2 cellular contexts compared by ENCODE assay signal in genomic region chr1:185694081-185694480, GRCh38.
TF ChIP-seq lines count a peak whose summit lies in the region.

No MANE protein-coding gene starts in this region.

TF ChIP-seq in GM12878, 131 proteins besides CTCF, POLR2A, EP300 and RAD21 (continues in another document):
- TF ChIP-seq, protein P1, sequence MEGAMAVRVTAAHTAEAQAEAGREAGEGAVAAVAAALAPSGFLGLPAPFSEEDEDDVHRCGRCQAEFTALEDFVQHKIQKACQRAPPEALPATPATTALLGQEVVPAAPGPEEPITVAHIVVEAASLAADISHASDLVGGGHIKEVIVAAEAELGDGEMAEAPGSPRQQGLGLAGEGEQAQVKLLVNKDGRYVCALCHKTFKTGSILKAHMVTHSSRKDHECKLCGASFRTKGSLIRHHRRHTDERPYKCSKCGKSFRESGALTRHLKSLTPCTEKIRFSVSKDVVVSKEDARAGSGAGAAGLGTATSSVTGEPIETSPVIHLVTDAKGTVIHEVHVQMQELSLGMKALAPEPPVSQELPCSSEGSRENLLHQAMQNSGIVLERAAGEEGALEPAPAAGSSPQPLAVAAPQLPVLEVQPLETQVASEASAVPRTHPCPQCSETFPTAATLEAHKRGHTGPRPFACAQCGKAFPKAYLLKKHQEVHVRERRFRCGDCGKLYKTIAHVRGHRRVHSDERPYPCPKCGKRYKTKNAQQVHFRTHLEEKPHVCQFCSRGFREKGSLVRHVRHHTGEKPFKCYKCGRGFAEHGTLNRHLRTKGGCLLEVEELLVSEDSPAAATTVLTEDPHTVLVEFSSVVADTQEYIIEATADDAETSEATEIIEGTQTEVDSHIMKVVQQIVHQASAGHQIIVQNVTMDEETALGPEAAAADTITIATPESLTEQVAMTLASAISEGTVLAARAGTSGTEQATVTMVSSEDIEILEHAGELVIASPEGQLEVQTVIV (IDR thresholded peaks at IDR 0.05; ENCODE audit: borderline replicate concordance, partially characterized antibody) = no peak
- TF ChIP-seq POLR2AphosphoS5 (IDR thresholded peaks at IDR 0.05; ENCODE audit: low read length) (no peak), CREM (IDR thresholded peaks at IDR 0.05; ENCODE audit: low read depth) (0 out of 2 replicates have a peak, but pooled peaks have one; percentile 11), BCL3 (IDR thresholded peaks at IDR 0.05; ENCODE audit: borderline replicate concordance, insufficient read depth, low read depth, low read length, poor library complexity, severe bottlenecking) (no peak), POU2F2 (IDR thresholded peaks at IDR 0.05; ENCODE audit: borderline replicate concordance, low read depth, low read length) (0 out of 3 replicates have a peak, but pooled peaks have one; percentile 14), TAF1 (IDR thresholded peaks at IDR 0.05; ENCODE audit: borderline replicate concordance, low read depth, low read length) (peak; percentile 18; the same call in 1 of the 2 replicates), NFIC (IDR thresholded peaks at IDR 0.05; ENCODE audit: low read depth, low read length) (0 out of 2 replicates have a peak, but pooled peaks have one; percentile 19), GABPA (IDR thresholded peaks at IDR 0.05; ENCODE audit: low read depth) (peak; percentile 89), NBN (IDR thresholded peaks at IDR 0.05) (no peak), ZNF274 (IDR thresholded peaks at IDR 0.05; ENCODE audit: insufficient read depth, insufficient read length) (no peak), SPI1 (IDR thresholded peaks at IDR 0.05; ENCODE audit: borderline replicate concordance, insufficient read depth, low read depth, low read length) (peak; percentile 93), RUNX3 (IDR thresholded peaks at IDR 0.05; ENCODE audit: low read length) (peak; percentile 53), ETV6 (conservative IDR thresholded peaks at IDR 0.05 in 1 of 2, IDR thresholded peaks at IDR 0.05 in 1 of 2; ENCODE audit: borderline replicate concordance in 1 of 2, low read depth in 1 of 2) (peak in 1 of 2 experiments; percentile 86; a peak in 2 of 4 replicates)
- TF ChIP-seq, protein P2, sequence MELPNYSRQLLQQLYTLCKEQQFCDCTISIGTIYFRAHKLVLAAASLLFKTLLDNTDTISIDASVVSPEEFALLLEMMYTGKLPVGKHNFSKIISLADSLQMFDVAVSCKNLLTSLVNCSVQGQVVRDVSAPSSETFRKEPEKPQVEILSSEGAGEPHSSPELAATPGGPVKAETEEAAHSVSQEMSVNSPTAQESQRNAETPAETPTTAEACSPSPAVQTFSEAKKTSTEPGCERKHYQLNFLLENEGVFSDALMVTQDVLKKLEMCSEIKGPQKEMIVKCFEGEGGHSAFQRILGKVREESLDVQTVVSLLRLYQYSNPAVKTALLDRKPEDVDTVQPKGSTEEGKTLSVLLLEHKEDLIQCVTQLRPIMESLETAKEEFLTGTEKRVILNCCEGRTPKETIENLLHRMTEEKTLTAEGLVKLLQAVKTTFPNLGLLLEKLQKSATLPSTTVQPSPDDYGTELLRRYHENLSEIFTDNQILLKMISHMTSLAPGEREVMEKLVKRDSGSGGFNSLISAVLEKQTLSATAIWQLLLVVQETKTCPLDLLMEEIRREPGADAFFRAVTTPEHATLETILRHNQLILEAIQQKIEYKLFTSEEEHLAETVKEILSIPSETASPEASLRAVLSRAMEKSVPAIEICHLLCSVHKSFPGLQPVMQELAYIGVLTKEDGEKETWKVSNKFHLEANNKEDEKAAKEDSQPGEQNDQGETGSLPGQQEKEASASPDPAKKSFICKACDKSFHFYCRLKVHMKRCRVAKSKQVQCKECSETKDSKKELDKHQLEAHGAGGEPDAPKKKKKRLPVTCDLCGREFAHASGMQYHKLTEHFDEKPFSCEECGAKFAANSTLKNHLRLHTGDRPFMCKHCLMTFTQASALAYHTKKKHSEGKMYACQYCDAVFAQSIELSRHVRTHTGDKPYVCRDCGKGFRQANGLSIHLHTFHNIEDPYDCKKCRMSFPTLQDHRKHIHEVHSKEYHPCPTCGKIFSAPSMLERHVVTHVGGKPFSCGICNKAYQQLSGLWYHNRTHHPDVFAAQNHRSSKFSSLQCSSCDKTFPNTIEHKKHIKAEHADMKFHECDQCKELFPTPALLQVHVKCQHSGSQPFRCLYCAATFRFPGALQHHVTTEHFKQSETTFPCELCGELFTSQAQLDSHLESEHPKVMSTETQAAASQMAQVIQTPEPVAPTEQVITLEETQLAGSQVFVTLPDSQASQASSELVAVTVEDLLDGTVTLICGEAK (IDR thresholded peaks at IDR 0.05; ENCODE audit: borderline replicate concordance) = peak; percentile 70
- TF ChIP-seq, protein P3, sequence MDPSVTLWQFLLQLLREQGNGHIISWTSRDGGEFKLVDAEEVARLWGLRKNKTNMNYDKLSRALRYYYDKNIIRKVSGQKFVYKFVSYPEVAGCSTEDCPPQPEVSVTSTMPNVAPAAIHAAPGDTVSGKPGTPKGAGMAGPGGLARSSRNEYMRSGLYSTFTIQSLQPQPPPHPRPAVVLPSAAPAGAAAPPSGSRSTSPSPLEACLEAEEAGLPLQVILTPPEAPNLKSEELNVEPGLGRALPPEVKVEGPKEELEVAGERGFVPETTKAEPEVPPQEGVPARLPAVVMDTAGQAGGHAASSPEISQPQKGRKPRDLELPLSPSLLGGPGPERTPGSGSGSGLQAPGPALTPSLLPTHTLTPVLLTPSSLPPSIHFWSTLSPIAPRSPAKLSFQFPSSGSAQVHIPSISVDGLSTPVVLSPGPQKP (IDR thresholded peaks at IDR 0.05; ENCODE audit: low read depth, low read length) = 0 out of 2 replicates have a peak, but pooled peaks have one; percentile 31
- TF ChIP-seq, protein P4, sequence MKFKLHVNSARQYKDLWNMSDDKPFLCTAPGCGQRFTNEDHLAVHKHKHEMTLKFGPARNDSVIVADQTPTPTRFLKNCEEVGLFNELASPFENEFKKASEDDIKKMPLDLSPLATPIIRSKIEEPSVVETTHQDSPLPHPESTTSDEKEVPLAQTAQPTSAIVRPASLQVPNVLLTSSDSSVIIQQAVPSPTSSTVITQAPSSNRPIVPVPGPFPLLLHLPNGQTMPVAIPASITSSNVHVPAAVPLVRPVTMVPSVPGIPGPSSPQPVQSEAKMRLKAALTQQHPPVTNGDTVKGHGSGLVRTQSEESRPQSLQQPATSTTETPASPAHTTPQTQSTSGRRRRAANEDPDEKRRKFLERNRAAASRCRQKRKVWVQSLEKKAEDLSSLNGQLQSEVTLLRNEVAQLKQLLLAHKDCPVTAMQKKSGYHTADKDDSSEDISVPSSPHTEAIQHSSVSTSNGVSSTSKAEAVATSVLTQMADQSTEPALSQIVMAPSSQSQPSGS (IDR thresholded peaks at IDR 0.05; ENCODE audit: low read length) = peak; percentile 21; the same call in 1 of the 2 replicates

TF ChIP-seq in SK-N-SH treated with all-trans-retinoic acid at 6 μM for 48 hours, 23 proteins besides CTCF, POLR2A, EP300 and RAD21 (continued from another document):
- TF ChIP-seq, protein P5, sequence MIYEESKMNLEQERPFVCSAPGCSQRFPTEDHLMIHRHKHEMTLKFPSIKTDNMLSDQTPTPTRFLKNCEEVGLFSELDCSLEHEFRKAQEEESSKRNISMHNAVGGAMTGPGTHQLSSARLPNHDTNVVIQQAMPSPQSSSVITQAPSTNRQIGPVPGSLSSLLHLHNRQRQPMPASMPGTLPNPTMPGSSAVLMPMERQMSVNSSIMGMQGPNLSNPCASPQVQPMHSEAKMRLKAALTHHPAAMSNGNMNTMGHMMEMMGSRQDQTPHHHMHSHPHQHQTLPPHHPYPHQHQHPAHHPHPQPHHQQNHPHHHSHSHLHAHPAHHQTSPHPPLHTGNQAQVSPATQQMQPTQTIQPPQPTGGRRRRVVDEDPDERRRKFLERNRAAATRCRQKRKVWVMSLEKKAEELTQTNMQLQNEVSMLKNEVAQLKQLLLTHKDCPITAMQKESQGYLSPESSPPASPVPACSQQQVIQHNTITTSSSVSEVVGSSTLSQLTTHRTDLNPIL (CRISPR knock-in tag; IDR thresholded peaks at IDR 0.05; ENCODE audit: low read depth) = no peak
- no peak for TF ChIP-seq ZNF70 (CRISPR knock-in tag; IDR thresholded peaks at IDR 0.05)
- TF ChIP-seq, protein P6, sequence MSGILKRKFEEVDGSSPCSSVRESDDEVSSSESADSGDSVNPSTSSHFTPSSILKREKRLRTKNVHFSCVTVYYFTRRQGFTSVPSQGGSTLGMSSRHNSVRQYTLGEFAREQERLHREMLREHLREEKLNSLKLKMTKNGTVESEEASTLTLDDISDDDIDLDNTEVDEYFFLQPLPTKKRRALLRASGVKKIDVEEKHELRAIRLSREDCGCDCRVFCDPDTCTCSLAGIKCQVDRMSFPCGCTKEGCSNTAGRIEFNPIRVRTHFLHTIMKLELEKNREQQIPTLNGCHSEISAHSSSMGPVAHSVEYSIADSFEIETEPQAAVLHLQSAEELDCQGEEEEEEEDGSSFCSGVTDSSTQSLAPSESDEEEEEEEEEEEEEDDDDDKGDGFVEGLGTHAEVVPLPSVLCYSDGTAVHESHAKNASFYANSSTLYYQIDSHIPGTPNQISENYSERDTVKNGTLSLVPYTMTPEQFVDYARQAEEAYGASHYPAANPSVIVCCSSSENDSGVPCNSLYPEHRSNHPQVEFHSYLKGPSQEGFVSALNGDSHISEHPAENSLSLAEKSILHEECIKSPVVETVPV (CRISPR knock-in tag; IDR thresholded peaks at IDR 0.05) = no peak
- TF ChIP-seq ZNF8 (CRISPR knock-in tag; IDR thresholded peaks at IDR 0.05) = no peak
- TF ChIP-seq TOX (CRISPR knock-in tag; IDR thresholded peaks at IDR 0.05; ENCODE audit: borderline replicate concordance) = no peak
- TF ChIP-seq GLIS3 (CRISPR knock-in tag; IDR thresholded peaks at IDR 0.05) = no peak
- TF ChIP-seq, protein P7, sequence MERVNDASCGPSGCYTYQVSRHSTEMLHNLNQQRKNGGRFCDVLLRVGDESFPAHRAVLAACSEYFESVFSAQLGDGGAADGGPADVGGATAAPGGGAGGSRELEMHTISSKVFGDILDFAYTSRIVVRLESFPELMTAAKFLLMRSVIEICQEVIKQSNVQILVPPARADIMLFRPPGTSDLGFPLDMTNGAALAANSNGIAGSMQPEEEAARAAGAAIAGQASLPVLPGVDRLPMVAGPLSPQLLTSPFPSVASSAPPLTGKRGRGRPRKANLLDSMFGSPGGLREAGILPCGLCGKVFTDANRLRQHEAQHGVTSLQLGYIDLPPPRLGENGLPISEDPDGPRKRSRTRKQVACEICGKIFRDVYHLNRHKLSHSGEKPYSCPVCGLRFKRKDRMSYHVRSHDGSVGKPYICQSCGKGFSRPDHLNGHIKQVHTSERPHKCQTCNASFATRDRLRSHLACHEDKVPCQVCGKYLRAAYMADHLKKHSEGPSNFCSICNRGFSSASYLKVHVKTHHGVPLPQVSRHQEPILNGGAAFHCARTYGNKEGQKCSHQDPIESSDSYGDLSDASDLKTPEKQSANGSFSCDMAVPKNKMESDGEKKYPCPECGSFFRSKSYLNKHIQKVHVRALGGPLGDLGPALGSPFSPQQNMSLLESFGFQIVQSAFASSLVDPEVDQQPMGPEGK (CRISPR knock-in tag; IDR thresholded peaks at IDR 0.05; ENCODE audit: borderline replicate concordance) = no peak
- TF ChIP-seq TSHZ2 (CRISPR knock-in tag; IDR thresholded peaks at IDR 0.05) = no peak
- no peak for TF ChIP-seq ZFP30 (CRISPR knock-in tag; IDR thresholded peaks at IDR 0.05)
- no peak for TF ChIP-seq ARNTL (CRISPR knock-in tag; IDR thresholded peaks at IDR 0.05; ENCODE audit: borderline replicate concordance, low read depth)
